ENCODE assay signal across 9 cellular contexts in genomic region chr4:14178421-14178820, GRCh38.
A peak's percentile ranks its signal among the peaks of the same experiment; 100 is the strongest.
DNase-seq lines count a peak whose midpoint lies in the region; ATAC-seq and TF ChIP-seq lines count a peak whose summit lies in the region.
"Had no signal": no experiment of that assay in that cellular context is flagged by ENCODE, and none has a peak within 500 bp of the region (broad histone marks: within the 10 kb centered on the region; RNA-seq: fewer than 3 reads in every experiment).

No MANE protein-coding gene starts in this region.

- H3K9me3 ChIP-seq in OCI-LY3 (ENCODE audit: insufficient read depth, low read length): no peaks in the 10 kb centered on the region

- ATAC-seq in HG02870 (IDR thresholded peaks at IDR 0.05; ENCODE audit: unreplicated experiment): peak; percentile 62

- peaks cover 20% of the 10 kb centered on the region for H3K4me1 Mint-ChIP-seq in activated CD4-positive, alpha-beta T cell treated with anti-CD3 and anti-CD28 coated beads, Interleukin-2, amount 10 ng/mL, durations not matched to agents 7 days and 5 days
- peaks cover 48% of the 10 kb centered on the region for H3K4me1 Mint-ChIP-seq in progenitor cell of endocrine pancreas (ENCODE audit: low read depth)

- peak overlapping the region; percentile 31; the same call in 1 of the 2 replicates for H3K9ac ChIP-seq in OCI-LY3 (ENCODE audit: low read length)

- CTCF ChIA-PET in activated CD4-positive, alpha-beta T cell treated with anti-CD3 and anti-CD28 coated beads, Interleukin-2, amount 10 ng/mL, durations not matched to agents 7 days and 5 days (lab: Charles Lee): no interaction called here

- no peak overlapping the region for H3K4me3 Mint-ChIP-seq in activated CD4-positive, alpha-beta T cell treated with anti-CD3 and anti-CD28 coated beads, Interleukin-2, amount 10 ng/mL, durations not matched to agents 7 days and 5 days
- no peak overlapping the region for H3K4me3 Mint-ChIP-seq in progenitor cell of endocrine pancreas (ENCODE audit: low read depth)

- H3K4me3 ChIP-seq in OCI-LY3 (ENCODE audit: low read length): peak overlapping the region; percentile 33; the same call in 1 of the 2 replicates

- peak; percentile 8 for DNase-seq in activated CD4-positive, alpha-beta T cell treated with anti-CD3 and anti-CD28 coated beads, Interleukin-2, amount 10 ng/mL, durations not matched to agents 7 days and 5 days
- DNase-seq in activated CD4-positive, alpha-beta T cell treated with anti-CD3 and anti-CD28 coated beads for 1 hour: no peak
- DNase-seq in iris pigment epithelial cell (ENCODE audit: low read depth): peak; percentile 57
- no peak for DNase-seq in progenitor cell of endocrine pancreas (ENCODE audit: low spot score, unreplicated experiment)
- DNase-seq in NCI-H1048 (lab: John Stamatoyannopoulos, UW): no peak
- no peak for DNase-seq in C1 segment of cervical spinal cord (lab: John Stamatoyannopoulos, UW)

- H4K20me1 ChIP-seq in OCI-LY3 (ENCODE audit: insufficient read depth, low read length): no peaks in the 10 kb centered on the region

- H3K27me3 Mint-ChIP-seq in activated CD4-positive, alpha-beta T cell treated with anti-CD3 and anti-CD28 coated beads, Interleukin-2, amount 10 ng/mL, durations not matched to agents 7 days and 5 days: no peaks in the 10 kb centered on the region
- peaks cover 27% of the 10 kb centered on the region for H3K27me3 Mint-ChIP-seq in progenitor cell of endocrine pancreas

- TF ChIP-seq CTCF in OCI-LY3 (IDR thresholded peaks at IDR 0.05; ENCODE audit: low read depth, low read length) (no peak), progenitor cell of endocrine pancreas (IDR thresholded peaks at IDR 0.05; ENCODE audit: unreplicated experiment) (no peak)

- peak overlapping the region; percentile 81 for H3K27ac ChIP-seq in OCI-LY3 (ENCODE audit: low read length)
- H3K27ac ChIP-seq: C4-2B had no signal

- H3K9me3 Mint-ChIP-seq in activated CD4-positive, alpha-beta T cell treated with anti-CD3 and anti-CD28 coated beads, Interleukin-2, amount 10 ng/mL, durations not matched to agents 7 days and 5 days: peaks cover 7% of the 10 kb centered on the region
- no peaks in the 10 kb centered on the region for H3K9me3 Mint-ChIP-seq in progenitor cell of endocrine pancreas (ENCODE audit: low read depth)

- POLR2A ChIA-PET in activated CD4-positive, alpha-beta T cell treated with anti-CD3 and anti-CD28 coated beads, Interleukin-2, amount 10 ng/mL, durations not matched to agents 7 days and 5 days (lab: Charles Lee): no interaction called here

- H3K27ac Mint-ChIP-seq in activated CD4-positive, alpha-beta T cell treated with anti-CD3 and anti-CD28 coated beads, Interleukin-2, amount 10 ng/mL, durations not matched to agents 7 days and 5 days: peak overlapping the region; percentile 82
- H3K27ac Mint-ChIP-seq in progenitor cell of endocrine pancreas: no peak overlapping the region

- H3K4me1 ChIP-seq in OCI-LY3 (ENCODE audit: low read length): peaks cover 46% of the 10 kb centered on the region

- peaks cover 2% of the 10 kb centered on the region for H3K36me3 ChIP-seq in OCI-LY3 (replicated peaks; ENCODE audit: low read depth, low read length)

- peak overlapping the region; percentile 64 for H3K4me2 ChIP-seq in OCI-LY3 (ENCODE audit: low read length)

- H3K79me2 ChIP-seq in OCI-LY3 (ENCODE audit: low read length): no peaks in the 10 kb centered on the region

- no peak overlapping the region for H2AFZ ChIP-seq in OCI-LY3 (ENCODE audit: low read depth, low read length)

- H3K27me3 ChIP-seq in OCI-LY3 (ENCODE audit: low read depth, low read length): peaks cover 4% of the 10 kb centered on the region

- no peaks in the 10 kb centered on the region for H3K36me3 Mint-ChIP-seq in activated CD4-positive, alpha-beta T cell treated with anti-CD3 and anti-CD28 coated beads, Interleukin-2, amount 10 ng/mL, durations not matched to agents 7 days and 5 days (ENCODE audit: low read depth)
- H3K36me3 Mint-ChIP-seq in progenitor cell of endocrine pancreas (ENCODE audit: insufficient read depth): no peaks in the 10 kb centered on the region

Comparison
In these comparisons a context has a peak if more than half of its experiments do, and no peak if none do; other contexts are left out.
1. DNase-seq: peak in activated CD4-positive, alpha-beta T cell treated with anti-CD3 and anti-CD28 coated beads, Interleukin-2, amount 10 ng/mL, durations not matched to agents 7 days and 5 days (single experiment) and iris pigment epithelial cell (single experiment); none in activated CD4-positive, alpha-beta T cell treated with anti-CD3 and anti-CD28 coated beads for 1 hour (single experiment), progenitor cell of endocrine pancreas (single experiment), NCI-H1048 (single experiment) and C1 segment of cervical spinal cord (0 of 14).